Comparison of ENCODE assay signal across 21 cellular contexts in the genomic region with DNA sequence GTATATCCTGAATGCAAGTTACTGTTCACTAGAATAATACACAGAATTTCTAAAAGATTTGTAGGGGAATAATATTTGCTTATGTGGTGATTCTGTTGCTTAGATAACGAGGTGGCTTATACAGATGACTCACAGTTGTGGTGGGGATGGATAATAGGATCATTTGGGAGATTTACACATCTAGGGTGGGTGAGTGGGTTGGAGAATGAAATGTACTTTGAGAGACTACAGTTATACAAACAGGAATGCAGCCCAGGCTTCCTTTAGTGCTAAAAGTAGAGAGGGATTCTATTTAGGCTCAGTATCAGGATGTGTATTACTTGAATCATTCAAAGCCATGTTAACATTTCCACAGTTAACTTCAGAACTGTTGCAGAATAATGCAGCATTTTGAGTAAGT. TPM values are rescaled to one million over a fixed set of nuclear protein-coding genes. Genes with fewer than 3 reads are reported as not detected.
A peak's percentile ranks its signal among the peaks of the same experiment; 100 is the strongest.
DNase-seq lines count a peak whose midpoint lies in the region; FAIRE-seq and TF ChIP-seq lines count a peak whose summit lies in the region.
"Had no signal": no experiment of that assay in that cellular context is flagged by ENCODE, and none has a peak within 500 bp of the region (broad histone marks: within the 10 kb centered on the region; RNA-seq: fewer than 3 reads in every experiment).

No MANE protein-coding gene starts in this region.

- FAIRE-seq in astrocyte (lab: Jason Lieb, UNC), result no peak
- FAIRE-seq in GM12892 (lab: Jason Lieb, UNC), result no peak
- FAIRE-seq: A549 had no signal

- H3K27me3 ChIP-seq in astrocyte (ENCODE audit: insufficient read depth, low read length), result peaks cover 10% of the 10 kb centered on the region
- H3K27me3 ChIP-seq in skeletal muscle tissue (ENCODE audit: control insufficient read depth in 3 of 3, insufficient read depth in 3 of 3, low read length in 3 of 3), result no peaks in the 10 kb centered on the region
- H3K27me3 ChIP-seq: heart right ventricle had no signal

- TF ChIP-seq POLR2A in GM12892 (IDR thresholded peaks at IDR 0.05; ENCODE audit: low read depth, low read length), result no peak

- no peaks in the 10 kb centered on the region for H3K27me3 Mint-ChIP-seq in astrocyte (ENCODE audit: low read depth, unreplicated experiment)
- H3K27me3 Mint-ChIP-seq: activated CD4-positive, alpha-beta T cell treated with anti-CD3 and anti-CD28 coated beads, Interleukin-2, amount 10 ng/mL, durations not matched to agents 24 days and 14 days had no signal

- H3K4me2 ChIP-seq in astrocyte (ENCODE audit: low read length), result no peak overlapping the region
- H3K4me2 ChIP-seq: A549, PC-9 had no signal

- H3K9me3 ChIP-seq in astrocyte (ENCODE audit: insufficient read depth, low read depth, low read length), result no peaks in the 10 kb centered on the region
- no peaks in the 10 kb centered on the region for H3K9me3 ChIP-seq in skeletal muscle tissue (ENCODE audit: control insufficient read depth in 3 of 3, low read length in 3 of 3)
- H3K9me3 ChIP-seq: A549, heart right ventricle had no signal

- no peak for TF ChIP-seq CTCF in astrocyte (IDR thresholded peaks at IDR 0.05; ENCODE audit: insufficient read depth, low read depth, low read length)

- H3K36me3 ChIP-seq in astrocyte (ENCODE audit: insufficient read depth, low read length) (no peaks in the 10 kb centered on the region), skeletal muscle tissue (ENCODE audit: control insufficient read depth in 3 of 3, insufficient read depth in 3 of 3, low read length in 3 of 3) (no peaks in the 10 kb centered on the region)
- H3K36me3 ChIP-seq: heart right ventricle had no signal

- no peak overlapping the region for H2AFZ ChIP-seq in astrocyte (ENCODE audit: low read depth, low read length)
- H2AFZ ChIP-seq: PC-9 had no signal

- peak; percentile 73 for DNase-seq in NCI-H82 (lab: John Stamatoyannopoulos, UW)
- DNase-seq in NCI-H82 treated with DMSO at 0.1 percent for 48 hours (lab: John Stamatoyannopoulos, UW; ENCODE audit: unreplicated experiment), result no peak
- DNase-seq in astrocyte (ENCODE audit: low read depth), result peak; percentile 80
- DNase-seq in glomerular visceral epithelial cell (ENCODE audit: extremely low spot score), result peak; percentile 47
- DNase-seq in effector CD8-positive, alpha-beta T cell (lab: John Stamatoyannopoulos, UW), result no peak
- DNase-seq in posterior cingulate gyrus, result no peak
- DNase-seq in GM12892 (ENCODE audit: insufficient read length), result no peak
- DNase-seq: activated CD4-positive, alpha-beta T cell treated with anti-CD3 and anti-CD28 coated beads, Interleukin-2, amount 10 ng/mL, durations not matched to agents 24 days and 14 days; activated T-cell treated with anti-CD3 and anti-CD28 coated beads, Interleukin-2, amount 50 U/mL, for 48 hours; amniotic stem cell; CD8-positive, alpha-beta T cell; effector memory CD8-positive, alpha-beta T cell; heart right ventricle; PC-9; T-helper 1 cell had no signal

- peaks cover 17% of the 10 kb centered on the region for H3K4me1 Mint-ChIP-seq in astrocyte (ENCODE audit: low read depth, unreplicated experiment)
- H3K4me1 Mint-ChIP-seq: activated CD4-positive, alpha-beta T cell treated with anti-CD3 and anti-CD28 coated beads, Interleukin-2, amount 10 ng/mL, durations not matched to agents 24 days and 14 days had no signal

- H3K27ac Mint-ChIP-seq in astrocyte (ENCODE audit: unreplicated experiment), result peak overlapping the region; percentile 78
- H3K27ac Mint-ChIP-seq: activated CD4-positive, alpha-beta T cell treated with anti-CD3 and anti-CD28 coated beads, Interleukin-2, amount 10 ng/mL, durations not matched to agents 24 days and 14 days; CD8-positive, alpha-beta T cell; effector memory CD8-positive, alpha-beta T cell; type B pancreatic cell had no signal

- intact Hi-C loops in posterior cingulate gyrus (cut with DNase I), result no loop called here

- no peak overlapping the region for H3K27ac ChIP-seq in astrocyte (ENCODE audit: low read depth, low read length)
- H3K27ac ChIP-seq in skeletal muscle tissue (ENCODE audit: low read depth, low read length), result peak overlapping the region; percentile 31
- H3K27ac ChIP-seq: A549, heart right ventricle, PC-9 had no signal

- H3K79me2 ChIP-seq in astrocyte (ENCODE audit: insufficient read depth, low read length), result no peaks in the 10 kb centered on the region

- no peak overlapping the region for H3K9ac ChIP-seq in astrocyte (ENCODE audit: low read length)
- H3K9ac ChIP-seq in skeletal muscle tissue (ENCODE audit: low read depth in 1 of 3, low read length in 3 of 3), result no peak overlapping the region

- H3K4me1 ChIP-seq in astrocyte (ENCODE audit: insufficient read depth, low read length) (peaks cover 13% of the 10 kb centered on the region), skeletal muscle tissue (ENCODE audit: control insufficient read depth in 3 of 3, insufficient read depth in 3 of 3, low read length in 3 of 3) (peaks cover 2 to 25% (median 14%) of the 10 kb centered on the region in 3 donors)

- no peaks in the 10 kb centered on the region for H4K20me1 ChIP-seq in astrocyte (ENCODE audit: insufficient read depth, low read length)

- no peak overlapping the region for H3K4me3 Mint-ChIP-seq in astrocyte (ENCODE audit: unreplicated experiment)
- H3K4me3 Mint-ChIP-seq: activated CD4-positive, alpha-beta T cell treated with anti-CD3 and anti-CD28 coated beads, Interleukin-2, amount 10 ng/mL, durations not matched to agents 24 days and 14 days; CD8-positive, alpha-beta T cell; effector memory CD8-positive, alpha-beta T cell; neural crest cell; type B pancreatic cell had no signal

- H3K9me3 Mint-ChIP-seq in astrocyte (ENCODE audit: unreplicated experiment), result no peaks in the 10 kb centered on the region
- H3K9me3 Mint-ChIP-seq: activated CD4-positive, alpha-beta T cell treated with anti-CD3 and anti-CD28 coated beads, Interleukin-2, amount 10 ng/mL, durations not matched to agents 24 days and 14 days; CD8-positive, alpha-beta T cell; effector memory CD8-positive, alpha-beta T cell; neural crest cell; type B pancreatic cell had no signal

- no peaks in the 10 kb centered on the region for H3K36me3 Mint-ChIP-seq in astrocyte (ENCODE audit: low read depth, unreplicated experiment)
- H3K36me3 Mint-ChIP-seq: CD8-positive, alpha-beta T cell; type B pancreatic cell had no signal

- H3K4me3 ChIP-seq in astrocyte (ENCODE audit: insufficient read depth, low read depth, low read length) (no peak overlapping the region), skeletal muscle tissue (ENCODE audit: low read length in 3 of 3) (peak overlapping the region in 1 of 3 donors; percentile 6)
- H3K4me3 ChIP-seq: A549, heart right ventricle, PC-9 had no signal

RNA-seq across cellular contexts. Expression of a gene that starts 1.8 kb away (rescaled TPM):
- total RNA-seq in astrocyte (not detected in 2 replicates), skeletal muscle tissue (1.0 TPM)
- polyA plus RNA-seq in GM12892 (2012; ENCODE audit: missing spikeins), result not detected
- total RNA-seq: activated CD4-positive, alpha-beta T cell treated with anti-CD3 and anti-CD28 coated beads, Interleukin-2, amount 10 ng/mL, durations not matched to agents 24 days and 14 days; CD8-positive, alpha-beta T cell; heart right ventricle; liver; NCI-H460; neural crest cell; PC-9 had no signal
- polyA plus RNA-seq: A549, heart right ventricle, liver had no signal

RNA-seq across cellular contexts. Expression of a gene that starts 52.5 kb away (rescaled TPM):
- total RNA-seq in astrocyte, result not detected in 2 replicates
- total RNA-seq in skeletal muscle tissue, result not detected
- 0.47 TPM for polyA plus RNA-seq in GM12892 (2012; ENCODE audit: missing spikeins)
- total RNA-seq: activated CD4-positive, alpha-beta T cell treated with anti-CD3 and anti-CD28 coated beads, Interleukin-2, amount 10 ng/mL, durations not matched to agents 24 days and 14 days; CD8-positive, alpha-beta T cell; liver; NCI-H460; PC-9 had no signal
- polyA plus RNA-seq: A549, liver had no signal

Comparison
In these comparisons a context has a peak if more than half of its experiments do, and no peak if none do; other contexts are left out.
1. DNase-seq: peak in NCI-H82 (single experiment), astrocyte (single experiment) and glomerular visceral epithelial cell (single experiment); none in NCI-H82 treated with DMSO at 0.1 percent for 48 hours (single experiment), effector CD8-positive, alpha-beta T cell (single experiment), posterior cingulate gyrus (0 of 10) and GM12892 (single experiment).